In genomic region chr4:5799406-5799805, GRCh38 we compare ENCODE assay signal across 30 cellular contexts.
"Had no signal": no experiment of that assay in that cellular context is flagged by ENCODE, and none has a peak within 500 bp of the region (broad histone marks: within the 10 kb centered on the region; RNA-seq: fewer than 3 reads in every experiment).

No MANE protein-coding gene starts in this region.

- H3K27ac Mint-ChIP-seq: naive thymus-derived CD4-positive, alpha-beta T cell; nephron; neural progenitor cell; stimulated activated memory B cell treated with anti-CD40 and anti-IgM and Interleukin-4, amounts not matched to agents 10 μg/mL and 1 μg/mL and 100 μg/mL, for 72 hours; stimulated activated naive CD8-positive, alpha-beta T cell treated with anti-CD3 and anti-CD28 coated beads, Interleukin-15, amount 100 ng/mL, for 72 hours had no signal

- DNase-seq: glutamatergic neuron; heart left ventricle; hypothalamus; kidney glomerular epithelial cell; left cardiac atrium; mesendoderm; midbrain; mucosa of descending colon; naive thymus-derived CD4-positive, alpha-beta T cell; retina; right cardiac atrium; small intestine; stimulated activated CD4-positive, alpha-beta T cell treated with anti-CD3 and anti-CD28 coated beads, Interleukin-1b, Interleukin-23, amount 100 ng/mL, for 48 hours; stimulated activated CD4-positive, alpha-beta T cell treated with anti-CD3 and anti-CD28 coated beads, Interleukin-2, amount 100 ng/mL, for 48 hours; stimulated activated CD4-positive, alpha-beta T cell treated with anti-CD3 and anti-CD28 coated beads, Interleukin-4, amount 100 ng/mL, for 4 hours; stimulated activated CD8-positive, alpha-beta memory T cell treated with anti-CD3 and anti-CD28 coated beads, Interleukin-4, amount 100 ng/mL, for 48 hours; stimulated activated naive CD4-positive, alpha-beta T cell treated with Interleukin-2 at 50 U/mL for 16 hours; stimulated activated naive CD8-positive, alpha-beta T cell treated with anti-CD3 and anti-CD28 coated beads, Interleukin-15, amount 100 ng/mL, for 72 hours; substantia nigra; testis; thyroid gland; transverse colon; upper lobe of right lung had no signal

- H3K36me3 Mint-ChIP-seq: naive thymus-derived CD4-positive, alpha-beta T cell; stimulated activated memory B cell treated with anti-CD40 and anti-IgM and Interleukin-4, amounts not matched to agents 10 μg/mL and 1 μg/mL and 100 μg/mL, for 72 hours had no signal

- H3K4me1 ChIP-seq: neural progenitor cell, prostate gland, testis, thyroid gland, transverse colon, upper lobe of right lung had no signal

- H3K9ac ChIP-seq: neural progenitor cell had no signal

- H3K27ac ChIP-seq: heart left ventricle, neural progenitor cell, ovary, prostate gland, testis, thyroid gland, transverse colon, upper lobe of right lung had no signal

- H3K4me3 Mint-ChIP-seq: naive thymus-derived CD4-positive, alpha-beta T cell; nephron; neural progenitor cell; stimulated activated memory B cell treated with anti-CD40 and anti-IgM and Interleukin-4, amounts not matched to agents 10 μg/mL and 1 μg/mL and 100 μg/mL, for 72 hours; stimulated activated naive CD8-positive, alpha-beta T cell treated with anti-CD3 and anti-CD28 coated beads, Interleukin-15, amount 100 ng/mL, for 72 hours had no signal

- H3K27me3 Mint-ChIP-seq: stimulated activated naive CD8-positive, alpha-beta T cell treated with anti-CD3 and anti-CD28 coated beads, Interleukin-15, amount 100 ng/mL, for 72 hours had no signal

- H3K4me3 ChIP-seq: heart left ventricle, lung, mucosa of descending colon, neural progenitor cell, ovary, prostate gland, testis, thyroid gland, transverse colon, upper lobe of right lung had no signal

- H3K9me3 ChIP-seq: heart left ventricle, mucosa of descending colon, ovary, prostate gland, testis, thyroid gland, transverse colon, upper lobe of right lung had no signal

- ATAC-seq: left lobe of liver; mucosa of descending colon; naive thymus-derived CD4-positive, alpha-beta T cell; stimulated activated memory B cell treated with anti-CD40 and anti-IgM and Interleukin-4, amounts not matched to agents 10 μg/mL and 1 μg/mL and 100 μg/mL, for 72 hours; stimulated activated naive CD8-positive, alpha-beta T cell treated with anti-CD3 and anti-CD28 coated beads, Interleukin-15, amount 100 ng/mL, for 72 hours had no signal

- H3K36me3 ChIP-seq: neural progenitor cell, ovary, transverse colon had no signal

- H3K4me1 Mint-ChIP-seq: naive thymus-derived CD4-positive, alpha-beta T cell; nephron; neural progenitor cell; stimulated activated memory B cell treated with anti-CD40 and anti-IgM and Interleukin-4, amounts not matched to agents 10 μg/mL and 1 μg/mL and 100 μg/mL, for 72 hours; stimulated activated naive CD8-positive, alpha-beta T cell treated with anti-CD3 and anti-CD28 coated beads, Interleukin-15, amount 100 ng/mL, for 72 hours had no signal

- H3K9me3 Mint-ChIP-seq: neural progenitor cell had no signal

- H3K27me3 ChIP-seq: heart left ventricle, neural progenitor cell, ovary, testis, thyroid gland, transverse colon, upper lobe of right lung had no signal

- H3K4me2 ChIP-seq: neural progenitor cell had no signal

- H2AFZ ChIP-seq: neural progenitor cell had no signal
